In the genomic region with DNA sequence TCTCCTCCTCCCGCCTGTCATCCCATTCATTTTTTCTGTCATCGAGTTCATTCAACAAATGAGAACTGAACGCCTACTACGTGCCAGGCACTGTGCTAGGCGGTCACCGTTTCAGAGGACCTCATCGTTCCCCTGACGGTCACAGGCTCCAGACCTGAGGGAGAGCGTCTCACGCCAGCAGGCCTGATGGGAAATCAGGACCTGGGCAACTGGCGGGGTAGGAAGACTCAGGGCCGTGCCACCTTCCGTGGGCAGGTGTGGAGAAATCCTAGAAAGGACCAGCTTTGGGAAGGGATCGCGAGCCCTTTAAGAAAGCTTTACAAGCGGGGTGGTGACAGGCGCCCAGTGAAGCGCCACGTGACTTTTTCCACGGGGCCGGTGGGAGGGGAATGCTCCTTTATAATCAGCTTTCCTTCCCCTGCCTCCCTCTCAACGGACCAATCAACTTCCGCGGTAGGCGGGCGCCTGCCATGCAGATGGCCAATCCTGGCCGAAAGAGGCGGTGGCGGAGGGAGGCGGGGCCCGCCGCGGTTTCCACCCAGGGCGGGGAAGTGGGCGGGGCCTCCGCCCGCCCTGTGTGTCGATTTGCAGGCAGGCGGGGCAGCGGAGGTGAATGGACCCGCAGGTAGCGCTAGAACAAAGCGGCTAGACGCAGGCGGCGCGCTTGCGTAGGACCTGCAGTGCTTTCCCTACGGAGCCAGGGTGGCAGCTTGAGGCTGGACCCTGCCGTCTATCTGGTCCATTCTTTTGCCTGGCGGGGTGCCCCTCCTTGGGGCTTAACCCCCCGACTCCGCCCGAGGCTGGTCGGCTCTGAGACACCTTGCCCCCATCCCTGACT, we compare ENCODE assay signal across 8 cellular contexts. TPM values are rescaled to one million over a fixed set of nuclear protein-coding genes. Genes with fewer than 3 reads are reported as not detected.
DNase-seq lines count a peak whose midpoint lies in the region; ATAC-seq and TF ChIP-seq lines count a peak whose summit lies in the region.

No MANE protein-coding gene starts in this region.

- H3K9ac ChIP-seq in ES-I3 (ENCODE audit: low read depth, low read length) (peak overlapping the region; percentile 66), H9 (ENCODE audit: extremely low read depth, insufficient read length, low read length) (no peak overlapping the region)

- H3K9me3 ChIP-seq in ES-I3 (ENCODE audit: control insufficient read depth, insufficient read depth, low read length) (no peaks in the 10 kb centered on the region), H9 (ENCODE audit: control insufficient read depth, low read depth, low read length) (no peaks in the 10 kb centered on the region)

- no peak overlapping the region for H4K5ac ChIP-seq in H9 (ENCODE audit: insufficient read length, low read depth, low read length)

- peak overlapping the region; percentile 74 for H3K4me2 ChIP-seq in H9 (ENCODE audit: insufficient read depth, insufficient read length, low read length)

- H3K4me3 Mint-ChIP-seq in H9 (peak overlapping the region; percentile 75 to 94), natural killer cell (peak overlapping the region; percentile 93)

- TF ChIP-seq POLR2A in Raji (IDR thresholded peaks at IDR 0.05; ENCODE audit: insufficient read depth, low read depth, low read length): peak; percentile 55

- peaks cover 2% of the 10 kb centered on the region for H4K20me1 ChIP-seq in H9 (ENCODE audit: control insufficient read depth, insufficient read depth, insufficient read length)

- no peaks in the 10 kb centered on the region for H3K79me1 ChIP-seq in H9 (ENCODE audit: insufficient read depth, low read depth, low read length, poor library complexity, severe bottlenecking)

- H3K4me1 ChIP-seq in ES-I3 (ENCODE audit: insufficient read depth, low read length) (peaks cover 14% of the 10 kb centered on the region), H9 (ENCODE audit: insufficient read depth, low read length) (peaks cover 5% of the 10 kb centered on the region; the same call in 1 of the 2 replicates)

- H2BK12ac ChIP-seq in H9 (ENCODE audit: insufficient read length, low read depth, low read length): no peak overlapping the region

- no peaks in the 10 kb centered on the region for H3K9me3 Mint-ChIP-seq in H9
- H3K9me3 Mint-ChIP-seq in natural killer cell: no peaks in the 10 kb centered on the region

- H3K27me3 Mint-ChIP-seq in H9 (ENCODE audit: low read depth) (peaks cover 26% of the 10 kb centered on the region), natural killer cell (ENCODE audit: low read depth in 2 of 2) (peaks cover 0 to 2% of the 10 kb centered on the region in 2 donors)

- no peak overlapping the region for H4K8ac ChIP-seq in H9 (replicated peaks; ENCODE audit: insufficient read length, low read depth, low read length)

- 0 out of 2 replicates have a peak overlapping the region, but pooled peaks have one; percentile 65 for H3K14ac ChIP-seq in H9 (ENCODE audit: insufficient read depth, low read length)

- H3K27me3 ChIP-seq in H9 (ENCODE audit: insufficient read depth, low read length): no peaks in the 10 kb centered on the region; the same call in 1 of the 2 replicates

- intact Hi-C loops in natural killer cell (cut with micrococcal nuclease): loop anchor here (1.0 to 2.0 kb wide), 2 partner anchors 97 to 114 kb away; a partner anchor contains a TSS

- no peak overlapping the region for H2AK5ac ChIP-seq in H9 (ENCODE audit: insufficient read length, low read length)

- ATAC-seq in natural killer cell: peak; percentile 84 to 93 (median 87)

- no peak overlapping the region for H3K56ac ChIP-seq in H9 (ENCODE audit: insufficient read length, low read depth, low read length)

- no peaks in the 10 kb centered on the region for H3K36me3 ChIP-seq in ES-I3 (ENCODE audit: insufficient read depth, low read length)

- no peak overlapping the region for H2BK15ac ChIP-seq in H9 (ENCODE audit: low read depth, low read length)

- peaks cover 2 to 14% (median 10%) of the 10 kb centered on the region in 3 experiments; a peak in 6 of 7 replicates for H3K36me3 Mint-ChIP-seq in H9 (ENCODE audit: insufficient read depth in 1 of 3, low read depth in 3 of 3)
- H3K36me3 Mint-ChIP-seq in natural killer cell: no peaks in the 10 kb centered on the region

- H3T11ph ChIP-seq in H9 (ENCODE audit: low read length): no peak overlapping the region

- no peak overlapping the region for H2AFZ ChIP-seq in H9 (ENCODE audit: low read length)

- TF ChIP-seq CTCF in H9 (conservative IDR thresholded peaks at IDR 0.05): no peak
- no peak for TF ChIP-seq CTCF in fibroblast of pulmonary artery (IDR thresholded peaks at IDR 0.05; ENCODE audit: low read length, missing control alignments)
- no peak for TF ChIP-seq CTCF in natural killer cell (IDR thresholded peaks at IDR 0.05)

- H3K4me1 Mint-ChIP-seq in H9: peaks cover 15 to 28% of the 10 kb centered on the region in 2 experiments
- H3K4me1 Mint-ChIP-seq in natural killer cell: peaks cover 38 to 43% of the 10 kb centered on the region in 2 donors

- H3K4me3 ChIP-seq in fibroblast of pulmonary artery (replicated peaks; ENCODE audit: low read depth, low read length): peak overlapping the region; percentile 63

- H3K27ac Mint-ChIP-seq in H9 (peak overlapping the region; percentile 77 to 91 (median 78); a peak in 6 of 7 replicates), natural killer cell (peak overlapping the region; percentile 92 to 93)

- no peak overlapping the region for H2BK5ac ChIP-seq in H9 (ENCODE audit: insufficient read length, low read length)

- H3K23ac ChIP-seq in H9 (ENCODE audit: insufficient read length, low read depth, low read length): no peak overlapping the region

- no peak overlapping the region for H3K4ac ChIP-seq in H9 (ENCODE audit: low read depth, low read length)

- H2BK20ac ChIP-seq in H9 (ENCODE audit: low read depth, low read length, poor library complexity, severe bottlenecking): no peak overlapping the region

- H2BK120ac ChIP-seq in H9 (ENCODE audit: low read depth, low read length, poor library complexity, severe bottlenecking): no peak overlapping the region

- peaks cover 13% of the 10 kb centered on the region for H3K23me2 ChIP-seq in H9 (ENCODE audit: insufficient read length, low read depth, low read length, poor library complexity, severe bottlenecking)

- H4K91ac ChIP-seq in H9 (ENCODE audit: insufficient read length, low read depth, low read length): no peak overlapping the region

- H3K79me2 ChIP-seq in H9 (ENCODE audit: insufficient read depth, low read length): no peaks in the 10 kb centered on the region

- DNase-seq in H9 (peak; percentile 99), M059J (ENCODE audit: low read depth) (peak; percentile 98), fibroblast of pulmonary artery (ENCODE audit: low read depth) (peak; percentile 99), natural killer cell (peak; percentile 97)
- DNase-seq in activated effector memory CD4-positive, alpha-beta T cell treated with anti-CD3 and anti-CD28 coated beads, Interleukin-2, amount 50 U/mL, for 16 hours: peak; percentile 100
- peak; percentile 96 to 99 (median 98) for DNase-seq in stimulated activated naive CD4-positive, alpha-beta T cell (lab: John Stamatoyannopoulos, UW)

- no CpG with 5 or more reads among the region's 55 CpGs for whole genome bisulfite sequencing in H9 (ENCODE audit: extremely low coverage, insufficient read length, low lambda C conversion rate)

- no peak overlapping the region for H3K27ac ChIP-seq in H9 (ENCODE audit: insufficient read length, low read depth, low read length)

- peak overlapping the region; percentile 8 for H3K18ac ChIP-seq in H9 (ENCODE audit: insufficient read length, low read depth, low read length)

RNA-seq across cellular contexts. Expression of a gene that starts 0.8 kb away (rescaled TPM):
- total RNA-seq in H9 (2021) (23.5 and 24.0 TPM in 2 replicates), natural killer cell (10 to 100 TPM in 2 of 3 donors, 1 to 10 TPM in 1; 8.7 to 17.4 (median 11.6) TPM)
- total RNA-seq in M059J (2014; rRNA removed; shearing (Covaris generic)): 9.6 and 14.0 TPM in 2 replicates
